ENCODE assay signal across 19 cellular contexts in the genomic region with DNA sequence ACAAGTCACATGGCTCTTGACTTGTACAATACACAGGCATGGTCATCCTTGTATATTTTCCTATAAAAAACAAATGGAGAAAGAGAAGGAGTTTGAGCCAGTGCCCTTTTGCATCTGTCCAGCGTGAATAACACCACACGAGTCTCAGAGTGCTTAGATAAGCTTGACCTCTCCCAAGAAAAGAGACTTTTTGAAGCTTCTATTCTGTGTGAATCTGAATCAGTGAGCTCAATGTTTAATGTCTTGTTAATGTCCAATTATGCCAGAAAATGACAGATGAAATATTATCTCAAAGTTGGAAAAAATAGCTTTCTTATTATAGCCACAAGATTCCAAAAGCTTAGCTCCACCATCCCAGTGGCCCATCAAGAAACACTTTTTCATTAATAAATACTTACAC. TPM values are rescaled to one million over a fixed set of nuclear protein-coding genes. Genes with fewer than 3 reads are reported as not detected.
DNase-seq lines count a peak whose midpoint lies in the region; ATAC-seq, FAIRE-seq and TF ChIP-seq lines count a peak whose summit lies in the region.
"Had no signal": no experiment of that assay in that cellular context is flagged by ENCODE, and none has a peak within 500 bp of the region (broad histone marks: within the 10 kb centered on the region; RNA-seq: fewer than 3 reads in every experiment).

No MANE protein-coding gene starts in this region.

- in situ Hi-C loops in HepG2 (cut with HindIII; ENCODE audit: extremely low pct_ligation_motif_present, low pct_unique_long_range_greater_than_20kb): no loop called here

- H3K4me3 ChIP-seq in liver (ENCODE audit: low read depth in 1 of 3, low read length in 3 of 3) (no peak overlapping the region), HepG2 (replicated peaks in 1 of 3; ENCODE audit: insufficient read depth in 1 of 3, low read depth in 2 of 3, low read length in 3 of 3) (no peak overlapping the region), hepatocyte (no peak overlapping the region), suprapubic skin (no peak overlapping the region)
- H3K4me3 ChIP-seq: A549, K562 had no signal

- H3K27me3 Mint-ChIP-seq in CD4-positive, alpha-beta T cell: no peaks in the 10 kb centered on the region

- H3K36me3 ChIP-seq in liver (ENCODE audit: control insufficient read depth in 4 of 4, insufficient read depth in 3 of 4, low read depth in 1 of 4, low read length in 3 of 4) (no peaks in the 10 kb centered on the region), HepG2 (replicated peaks in 1 of 2; ENCODE audit: control insufficient read depth in 1 of 2, insufficient read depth in 2 of 2, low read length in 2 of 2) (no peaks in the 10 kb centered on the region), hepatocyte (replicated peaks; ENCODE audit: insufficient read depth, low read depth) (no peaks in the 10 kb centered on the region), suprapubic skin (no peaks in the 10 kb centered on the region)

- no peak overlapping the region for H3K4me3 Mint-ChIP-seq in CD4-positive, alpha-beta T cell

- H3K4me1 Mint-ChIP-seq in CD4-positive, alpha-beta T cell (ENCODE audit: low read depth): no peaks in the 10 kb centered on the region

- no peaks in the 10 kb centered on the region for H3K79me2 ChIP-seq in HepG2 (ENCODE audit: insufficient read depth, low read length)
- no peaks in the 10 kb centered on the region for H3K79me2 ChIP-seq in hepatocyte

- TF ChIP-seq RAD21 in liver (IDR thresholded peaks at IDR 0.05): no peak
- TF ChIP-seq RAD21 in HepG2 (CRISPR knock-in tag; IDR thresholded peaks at IDR 0.05): no peak

- H3K27ac ChIP-seq in liver (ENCODE audit: low read depth in 1 of 2, low read length in 2 of 2): no peak overlapping the region
- no peak overlapping the region for H3K27ac ChIP-seq in HepG2 (ENCODE audit: extremely low read length, insufficient read depth, low read length)
- peak overlapping the region; percentile 87 for H3K27ac ChIP-seq in hepatocyte
- peak overlapping the region; percentile 90 for H3K27ac ChIP-seq in suprapubic skin
- H3K27ac ChIP-seq in CD4-positive, alpha-beta T cell (ENCODE audit: low read depth, low read length): no peak overlapping the region
- H3K27ac ChIP-seq: A549, C4-2B had no signal

- TF ChIP-seq CTCF in liver (IDR thresholded peaks at IDR 0.05; ENCODE audit: low read depth, low read length, missing input control) (no peak), HepG2 (CRISPR knock-in tag; IDR thresholded peaks at IDR 0.05) (no peak), hepatocyte (IDR thresholded peaks at IDR 0.05; ENCODE audit: poor library complexity) (no peak), suprapubic skin (IDR thresholded peaks at IDR 0.05) (no peak)
- TF ChIP-seq CTCF in CD4-positive, alpha-beta T cell (IDR thresholded peaks at IDR 0.05): no peak

- TF ChIP-seq POLR2A in HepG2 (IDR thresholded peaks at IDR 0.05; ENCODE audit: insufficient read depth in 1 of 2, low read depth in 2 of 2, low read length in 2 of 2) (no peak), suprapubic skin (IDR thresholded peaks at IDR 0.05) (no peak)

- H3K36me3 Mint-ChIP-seq in CD4-positive, alpha-beta T cell (ENCODE audit: low read depth): no peaks in the 10 kb centered on the region

- H3K27me3 ChIP-seq in liver (ENCODE audit: control insufficient read depth in 4 of 4, insufficient read depth in 4 of 4, low read length in 3 of 4): peaks cover 0 to 9% (median 1%) of the 10 kb centered on the region in 4 donors
- H3K27me3 ChIP-seq in HepG2 (ENCODE audit: control insufficient read depth in 1 of 2, insufficient read depth in 2 of 2, low read length in 2 of 2): 0 out of 5 replicates have a peak, but pooled peaks cover 0 to 3% of the 10 kb centered on the region in 2 experiments
- H3K27me3 ChIP-seq in hepatocyte: no peaks in the 10 kb centered on the region
- no peaks in the 10 kb centered on the region for H3K27me3 ChIP-seq in suprapubic skin
- no peaks in the 10 kb centered on the region for H3K27me3 ChIP-seq in CD4-positive, alpha-beta T cell (ENCODE audit: control insufficient read depth, insufficient read depth, low read length)

- WGBS in liver: 76% methylated on average over 2 of the region's 2 CpGs
- whole genome bisulfite sequencing in HepG2 (ENCODE audit: low lambda C conversion rate): 0% methylated on average over 2 of the region's 2 CpGs
- 74% methylated on average over 2 of the region's 2 CpGs for WGBS in hepatocyte (ENCODE audit: low lambda C conversion rate, missing lambda C conversion rate)
- 76% methylated on average over 2 of the region's 2 CpGs for WGBS in suprapubic skin

- H3K4me2 ChIP-seq in HepG2 (ENCODE audit: low read depth, low read length): no peak overlapping the region
- no peak overlapping the region for H3K4me2 ChIP-seq in hepatocyte
- H3K4me2 ChIP-seq: A549 had no signal

- H3K9ac ChIP-seq in liver (ENCODE audit: low read depth in 1 of 2, low read length in 2 of 2) (no peak overlapping the region), HepG2 (ENCODE audit: insufficient read depth, low read depth, low read length) (no peak overlapping the region)

- no peak for FAIRE-seq in HepG2 (lab: Jason Lieb, UNC)
- FAIRE-seq: A549, GM12892, H1, K562 had no signal

- no peak overlapping the region for H3K27ac Mint-ChIP-seq in CD4-positive, alpha-beta T cell

- H3K4me1 ChIP-seq in liver (ENCODE audit: control insufficient read depth in 4 of 4, insufficient read depth in 4 of 4, low read length in 3 of 4) (peaks cover 0 to 1% (median 0%) of the 10 kb centered on the region in 4 donors), HepG2 (ENCODE audit: insufficient read depth, low read length) (no peaks in the 10 kb centered on the region), hepatocyte (ENCODE audit: insufficient read depth) (no peaks in the 10 kb centered on the region), suprapubic skin (no peaks in the 10 kb centered on the region)
- H3K4me1 ChIP-seq: A549 had no signal

- H3K9me3 ChIP-seq in liver (ENCODE audit: control insufficient read depth in 4 of 4, low read length in 3 of 4) (no peaks in the 10 kb centered on the region), HepG2 (ENCODE audit: low read length) (no peaks in the 10 kb centered on the region), hepatocyte (ENCODE audit: low read depth) (no peaks in the 10 kb centered on the region), suprapubic skin (no peaks in the 10 kb centered on the region)
- no peaks in the 10 kb centered on the region for H3K9me3 ChIP-seq in CD4-positive, alpha-beta T cell (ENCODE audit: control insufficient read depth, low read length)
- H3K9me3 ChIP-seq: A549 had no signal

- intact Hi-C loops in HepG2 (cut with micrococcal nuclease; ENCODE audit: unreplicated experiment): no loop called here
- intact Hi-C loops in CD4-positive, alpha-beta T cell (cut with DNase I, micrococcal nuclease): no loop called here

- POLR2A ChIA-PET in HepG2 (lab: Yijun Ruan, JAX): no interaction called here
- POLR2A ChIA-PET in CD4-positive, alpha-beta T cell (lab: Charles Lee): no interaction called here

- H3K9me3 Mint-ChIP-seq in CD4-positive, alpha-beta T cell: no peaks in the 10 kb centered on the region

- CTCF ChIA-PET in HepG2 (lab: Yijun Ruan, JAX; ENCODE audit: low intra/inter-chr PET ratio, low total read pairs): no interaction called here
- CTCF ChIA-PET in CD4-positive, alpha-beta T cell (lab: Charles Lee): no interaction called here

- no TSS peak for BruUV-seq in HepG2 (replicated peaks; lab: Mats Ljungman, UMichigan)

- TF ChIP-seq EP300 in HepG2 (IDR thresholded peaks at IDR 0.05; ENCODE audit: low read depth in 2 of 2, low read length in 2 of 2): no peak
- no peak for TF ChIP-seq EP300 in HepG2 (CRISPR knock-in tag; IDR thresholded peaks at IDR 0.05; ENCODE audit: borderline replicate concordance)
- TF ChIP-seq EP300 in suprapubic skin (IDR thresholded peaks at IDR 0.05): no peak

- no peaks in the 10 kb centered on the region for H3K9me2 ChIP-seq in hepatocyte (replicated peaks; ENCODE audit: insufficient read depth)

- DNase-seq in HepG2 (ENCODE audit: low spot score) (no peak), hepatocyte (ENCODE audit: low spot score) (no peak), suprapubic skin (ENCODE audit: low spot score in 2 of 2) (no peak), HuH-7 (ENCODE audit: low spot score) (no peak), NCI-H526 (lab: John Stamatoyannopoulos, UW) (no peak), OCI-M2 (lab: John Stamatoyannopoulos, UW; ENCODE audit: unreplicated experiment) (no peak)
- DNase-seq in CD4-positive, alpha-beta T cell: no peak
- DNase-seq: COR-L47, DMS153, NCI-H1417 treated with DMSO at 0.1 percent for 48 hours, NCI-H2029 treated with DMSO at 0.1 percent for 48 hours, NCI-H774, PC-3 had no signal

- no peaks in the 10 kb centered on the region for H4K20me1 ChIP-seq in HepG2 (ENCODE audit: insufficient read depth, low read length)
- H4K20me1 ChIP-seq in hepatocyte (ENCODE audit: insufficient read depth, poor library complexity, severe bottlenecking): no peaks in the 10 kb centered on the region

- no peak for ATAC-seq in HepG2
- ATAC-seq in CD4-positive, alpha-beta T cell (ENCODE audit: poor library complexity): no peak
- ATAC-seq: A549, K562, PC-3 had no signal

- no peak overlapping the region for H2AFZ ChIP-seq in HepG2 (ENCODE audit: low read length)
- H2AFZ ChIP-seq in hepatocyte: no peak overlapping the region

RNA-seq across cellular contexts. Expression of a gene that starts 31.0 kb away (rescaled TPM):
- total RNA-seq in liver (1 to 10 TPM in 1 of 2 donors, under 1 TPM in 1; 0.98 to 3.6 TPM), HepG2 (2016; rRNA removed; fragmentation: Illumina TruSeq; extraction: Trizol) (not detected in 2 replicates), hepatocyte (36.8 and 45.9 TPM in 2 replicates), suprapubic skin (10 to 100 TPM; 16.2 to 65.8 (median 23.5) TPM)
- polyA plus RNA-seq in liver (1 to 10 TPM in 1 of 2 donors, under 1 TPM in 1; 0.51 to 1.2 TPM), HepG2 (2011; rRNA removed) (not detected in 2 replicates), hepatocyte (20.2 and 24.2 TPM in 2 replicates)
- total RNA-seq in HepG2 (2016; cell fraction: cytosol; rRNA removed; fragmentation: Illumina TruSeq; extraction: Trizol; ENCODE audit: low read depth): not detected in 2 replicates
- total RNA-seq in HepG2 (2016; cell fraction: insoluble cytoplasmic fraction; rRNA removed; fragmentation: Illumina TruSeq; extraction: Trizol): not detected in 2 replicates
- not detected in 2 replicates for total RNA-seq in HepG2 (2016; cell fraction: membrane; rRNA removed; fragmentation: Illumina TruSeq; extraction: Trizol)
- not detected in 2 replicates for total RNA-seq in HepG2 (2016; cell fraction: nucleus; rRNA removed; fragmentation: Illumina TruSeq; extraction: Trizol)
- not detected in 2 replicates for polyA plus RNA-seq in HepG2 (2011; cell fraction: cytosol; rRNA removed)
- not detected in 2 replicates for polyA plus RNA-seq in HepG2 (2011; cell fraction: nucleus; rRNA removed)
- not detected in 2 replicates for polyA plus RNA-seq in HepG2 (2012)
- not detected in 2 replicates for polyA plus RNA-seq in HepG2 (2016; cell fraction: cytosol; fragmentation: Illumina TruSeq; extraction: Trizol; ENCODE audit: low read depth)
- polyA plus RNA-seq in HepG2 (2016; cell fraction: insoluble cytoplasmic fraction; fragmentation: Illumina TruSeq; extraction: Trizol; ENCODE audit: low read depth): not detected in 2 replicates
- not detected in 2 replicates for polyA plus RNA-seq in HepG2 (2016; cell fraction: membrane; fragmentation: Illumina TruSeq; extraction: Trizol; ENCODE audit: low read depth)
- not detected in 2 replicates for polyA plus RNA-seq in HepG2 (2016; cell fraction: nucleus; fragmentation: Illumina TruSeq; extraction: Trizol; ENCODE audit: insufficient read depth, low read depth)
- polyA minus RNA-seq in HepG2 (2011; rRNA and poly(A)+ RNA removed; ENCODE audit: low replicate concordance): not detected in 2 replicates
- polyA minus RNA-seq in HepG2 (2011; cell fraction: cytosol; rRNA and poly(A)+ RNA removed): not detected in 2 replicates
- not detected in 2 replicates for polyA minus RNA-seq in HepG2 (2011; cell fraction: nucleus; rRNA and poly(A)+ RNA removed)
- not detected for total RNA-seq in CD4-positive, alpha-beta T cell
- polyA plus RNA-seq: K562 had no signal

Comparison
In these comparisons a context has a peak if more than half of its experiments do, and no peak if none do; other contexts are left out.
1. H3K27ac ChIP-seq: peak in hepatocyte (single experiment) and suprapubic skin (single experiment); none in liver (0 of 2), HepG2 (single experiment) and CD4-positive, alpha-beta T cell (single experiment).